Comparison of ENCODE assay signal across 20 cellular contexts in genomic region chr10:58570979-58571378, GRCh38. TPM values are rescaled to one million over a fixed set of nuclear protein-coding genes. Genes with fewer than 3 reads are reported as not detected.
"Had no signal": no experiment of that assay in that cellular context is flagged by ENCODE, and none has a peak within 500 bp of the region (broad histone marks: within the 10 kb centered on the region; RNA-seq: fewer than 3 reads in every experiment).

No MANE protein-coding gene starts in this region.

- H3K9me3 ChIP-seq: psoas muscle, stomach, uterus had no signal

- H3K4me1 ChIP-seq: right lobe of liver, spleen, stomach, uterus had no signal

- H3K36me3 ChIP-seq: heart left ventricle, right lobe of liver, spleen, stomach, uterus had no signal

- DNase-seq: cortex of kidney; dorsolateral prefrontal cortex; effector CD8-positive, alpha-beta T cell; heart left ventricle; hippocampal formation; left colon; left ventricle myocardium superior; naive thymus-derived CD4-positive, alpha-beta T cell; nephron progenitor cell; retina; right lobe of liver; spleen; stimulated activated CD4-positive, alpha-beta T cell treated with anti-CD3 and anti-CD28 coated beads, Interleukin-15, amount 100 ng/mL, for 24 hours; stimulated activated CD4-positive, alpha-beta T cell treated with anti-CD3 and anti-CD28 coated beads, Interleukin-1b, Interleukin-23, amount 100 ng/mL, for 48 hours; stimulated activated CD4-positive, alpha-beta T cell treated with anti-CD3 and anti-CD28 coated beads, Interleukin-4, amount 100 ng/mL, for 24 hours; stimulated activated naive B cell treated with anti-CD40 and anti-IgM and Interleukin-4, amounts not matched to agents 10 μg/mL and 1 μg/mL and 100 μg/mL, for 72 hours; stomach; uterus had no signal

- H3K27ac ChIP-seq: dorsolateral prefrontal cortex, heart left ventricle, psoas muscle, right lobe of liver, spleen, stomach, uterus had no signal

- H3K27me3 ChIP-seq: dorsolateral prefrontal cortex, heart left ventricle, right lobe of liver, spleen, stomach, uterus had no signal

- ATAC-seq: heart left ventricle; left colon; left ventricle myocardium superior; naive thymus-derived CD4-positive, alpha-beta T cell; stimulated activated naive B cell treated with anti-CD40 and anti-IgM and Interleukin-4, amounts not matched to agents 10 μg/mL and 1 μg/mL and 100 μg/mL, for 72 hours had no signal

- H3K4me3 ChIP-seq: dorsolateral prefrontal cortex, heart left ventricle, lung, psoas muscle, right lobe of liver, spleen, stomach, uterus had no signal

RNA-seq across cellular contexts. Expression of gene BICC1, which starts 58.3 kb away (rescaled TPM):
- polyA plus RNA-seq: naive thymus-derived CD4-positive, alpha-beta T cell had no signal
